In genomic region chr1:6280761-6281451, GRCh38 we compare ENCODE assay signal across 12 cellular contexts. TPM values are rescaled to one million over a fixed set of nuclear protein-coding genes. Genes with fewer than 3 reads are reported as not detected.
DNase-seq lines count a peak whose midpoint lies in the region; ATAC-seq and TF ChIP-seq lines count a peak whose summit lies in the region.
"Had no signal": no experiment of that assay in that cellular context is flagged by ENCODE, and none has a peak within 500 bp of the region (broad histone marks: within the 10 kb centered on the region; RNA-seq: fewer than 3 reads in every experiment).

No MANE protein-coding gene starts in this region.

- peaks cover 1% of the 10 kb centered on the region for H3K79me1 ChIP-seq in mesenchymal stem cell (replicated peaks; ENCODE audit: low read length, poor library complexity, severe bottlenecking)

- no peak overlapping the region for H2AFZ ChIP-seq in mesenchymal stem cell (ENCODE audit: low read depth, low read length)

- H3K9me3 Mint-ChIP-seq in endodermal cell = no peaks in the 10 kb centered on the region
- no peaks in the 10 kb centered on the region for H3K9me3 Mint-ChIP-seq in activated T-cell treated with anti-CD3 and anti-CD28 coated beads, Interleukin-2, amount 50 U/mL, for 4 hours

- H4K91ac ChIP-seq in mesenchymal stem cell (ENCODE audit: low read length) = no peak overlapping the region

- TF ChIP-seq CTCF in LNCAP (IDR thresholded peaks at IDR 0.05) (0 out of 2 replicates have a peak, but pooled peaks have one; percentile 18), endodermal cell (conservative IDR thresholded peaks at IDR 0.05) (peak; percentile 80)

- no peak overlapping the region for H3K4ac ChIP-seq in mesenchymal stem cell (ENCODE audit: low read depth in 1 of 2, low read length in 2 of 2)

- H3K27me3 ChIP-seq in endodermal cell (ENCODE audit: control insufficient read depth, insufficient read depth, low read length, poor library complexity, severe bottlenecking) (no peaks in the 10 kb centered on the region), mesenchymal stem cell (ENCODE audit: control insufficient read depth in 1 of 2, insufficient read depth in 1 of 2, low read length in 2 of 2) (no peaks in the 10 kb centered on the region)

- no peak overlapping the region for H3K4me2 ChIP-seq in mesenchymal stem cell (ENCODE audit: low read length, poor library complexity, severe bottlenecking)

- no peak overlapping the region for H2BK15ac ChIP-seq in mesenchymal stem cell (ENCODE audit: low read depth, poor library complexity, severe bottlenecking)

- H2BK12ac ChIP-seq in mesenchymal stem cell (ENCODE audit: low read length in 2 of 2) = no peak overlapping the region

- no peak overlapping the region for H3K27ac Mint-ChIP-seq in endodermal cell

- no peaks in the 10 kb centered on the region for H3K9me3 ChIP-seq in endodermal cell (ENCODE audit: control insufficient read depth, low read length)
- no peaks in the 10 kb centered on the region for H3K9me3 ChIP-seq in mesenchymal stem cell (ENCODE audit: control insufficient read depth, low read length)

- H3K14ac ChIP-seq in mesenchymal stem cell (ENCODE audit: low read length in 2 of 2) = no peak overlapping the region

- H3K4me1 Mint-ChIP-seq in endodermal cell = peaks cover 7% of the 10 kb centered on the region
- no peaks in the 10 kb centered on the region for H3K4me1 Mint-ChIP-seq in activated T-cell treated with anti-CD3 and anti-CD28 coated beads, Interleukin-2, amount 50 U/mL, for 4 hours (ENCODE audit: low read depth)

- no peak overlapping the region for H3K4me3 ChIP-seq in endodermal cell (ENCODE audit: low read length)
- no peak overlapping the region for H3K4me3 ChIP-seq in mesenchymal stem cell (ENCODE audit: insufficient read depth in 1 of 2, low read depth in 1 of 2, low read length in 2 of 2)

- no peak overlapping the region for H2BK5ac ChIP-seq in mesenchymal stem cell (ENCODE audit: low read depth, low read length, poor library complexity, severe bottlenecking)

- H3K4me1 ChIP-seq in endodermal cell (ENCODE audit: control insufficient read depth, insufficient read depth, low read length) (no peaks in the 10 kb centered on the region), mesenchymal stem cell (ENCODE audit: control insufficient read depth, insufficient read depth, low read depth, low read length) (peaks cover 13% of the 10 kb centered on the region)

- H2BK120ac ChIP-seq in mesenchymal stem cell (ENCODE audit: low read depth, low read length) = no peak overlapping the region

- H3K36me3 ChIP-seq in endodermal cell (ENCODE audit: control insufficient read depth, insufficient read depth, low read length) (no peaks in the 10 kb centered on the region), mesenchymal stem cell (ENCODE audit: control insufficient read depth in 1 of 2, insufficient read depth in 2 of 2, low read depth in 1 of 2, low read length in 2 of 2) (peaks cover 0 to 53% of the 10 kb centered on the region in 2 experiments)

- H3K36me3 Mint-ChIP-seq in endodermal cell (ENCODE audit: low read depth) = no peaks in the 10 kb centered on the region
- no peaks in the 10 kb centered on the region for H3K36me3 Mint-ChIP-seq in activated T-cell treated with anti-CD3 and anti-CD28 coated beads, Interleukin-2, amount 50 U/mL, for 4 hours (ENCODE audit: insufficient read depth)

- no peak overlapping the region for H3K23ac ChIP-seq in mesenchymal stem cell (ENCODE audit: low read length in 2 of 2)

- DNase-seq in AG08396 (ENCODE audit: low spot score) = peak; percentile 61
- peak; percentile 91 for DNase-seq in endodermal cell
- DNase-seq in mesenchymal stem cell = peak; percentile 40
- no peak for DNase-seq in germinal center (ENCODE audit: low spot score)
- no peak for DNase-seq in activated T-cell treated with anti-CD3 and anti-CD28 coated beads, Interleukin-2, amount 50 U/mL, for 4 hours
- DNase-seq: DMS153; effector memory CD4-positive, alpha-beta T cell; NCI-H1105 treated with DMSO at 0.1 percent for 48 hours had no signal

- H3K27me3 Mint-ChIP-seq in endodermal cell (ENCODE audit: insufficient read depth) = no peaks in the 10 kb centered on the region
- H3K27me3 Mint-ChIP-seq in activated T-cell treated with anti-CD3 and anti-CD28 coated beads, Interleukin-2, amount 50 U/mL, for 4 hours (ENCODE audit: low read depth) = no peaks in the 10 kb centered on the region

- no peak overlapping the region for H3K27ac ChIP-seq in endodermal cell (ENCODE audit: low read depth, low read length)
- H3K27ac ChIP-seq in mesenchymal stem cell (ENCODE audit: low read length, poor library complexity, severe bottlenecking) = no peak overlapping the region

- H3K4me3 Mint-ChIP-seq in endodermal cell = no peak overlapping the region
- no peak overlapping the region for H3K4me3 Mint-ChIP-seq in activated T-cell treated with anti-CD3 and anti-CD28 coated beads, Interleukin-2, amount 50 U/mL, for 4 hours

- ATAC-seq in HG02610 (IDR thresholded peaks at IDR 0.05; ENCODE audit: unreplicated experiment) (no peak), HG03139 (IDR thresholded peaks at IDR 0.05; ENCODE audit: unreplicated experiment) (no peak)
- ATAC-seq in activated T-cell treated with anti-CD3 and anti-CD28 coated beads, Interleukin-2, amount 50 U/mL, for 4 hours = no peak

- H4K8ac ChIP-seq in mesenchymal stem cell (ENCODE audit: low read length) = no peak overlapping the region

- 83 to 88% methylated on average over 31 to 33 of the region's 33 CpGs for WGBS in endodermal cell (ENCODE audit: insufficient coverage in 1 of 2, insufficient read length in 1 of 2), 2 experiments
- WGBS in mesenchymal stem cell = 81% methylated on average over 33 of the region's 33 CpGs

- H2AK5ac ChIP-seq in mesenchymal stem cell (ENCODE audit: low read length, severe bottlenecking) = no peak overlapping the region

- no peak overlapping the region for H3K9ac ChIP-seq in endodermal cell (ENCODE audit: extremely low read depth, low read length, poor library complexity, severe bottlenecking)
- no peak overlapping the region for H3K9ac ChIP-seq in mesenchymal stem cell (ENCODE audit: low read length)

- H3K18ac ChIP-seq in mesenchymal stem cell (ENCODE audit: low read depth in 1 of 2, low read length in 2 of 2) = no peak overlapping the region

RNA-seq across cellular contexts. Expression of gene GPR153, which starts 20.0 kb away (rescaled TPM):
- 1 to 10 TPM; 2.4 to 2.8 TPM for total RNA-seq in endodermal cell
- polyA plus RNA-seq in endodermal cell (2013, experiment 1 of 2) = 25.3 TPM
- polyA plus RNA-seq in endodermal cell (2013, experiment 2 of 2) = 23.1 TPM
- polyA plus RNA-seq in mesenchymal stem cell (2013, experiment 1 of 2) = 4.9 TPM
- polyA plus RNA-seq in mesenchymal stem cell (2013, experiment 2 of 2) = 5.1 TPM
- under 1 TPM; 0.50 to 0.52 (median 0.51) TPM for total RNA-seq in activated T-cell treated with anti-CD3 and anti-CD28 coated beads, Interleukin-2, amount 50 U/mL, for 4 hours

RNA-seq across cellular contexts. Expression of gene HES3, which starts 36.9 kb away (rescaled TPM):
- total RNA-seq in endodermal cell = 1 to 10 TPM in 1 of 2 donors, not detected in 1; 2.7 TPM
- 6.6 TPM for polyA plus RNA-seq in endodermal cell (2013, experiment 1 of 2)
- 2.8 TPM for polyA plus RNA-seq in endodermal cell (2013, experiment 2 of 2)
- polyA plus RNA-seq in mesenchymal stem cell (2013, experiment 1 of 2) = not detected
- polyA plus RNA-seq in mesenchymal stem cell (2013, experiment 2 of 2) = not detected
- not detected for total RNA-seq in activated T-cell treated with anti-CD3 and anti-CD28 coated beads, Interleukin-2, amount 50 U/mL, for 4 hours
- total RNA-seq: mononuclear cell had no signal

RNA-seq across cellular contexts. Expression of gene ICMT, which starts 45.1 kb away (rescaled TPM):
- total RNA-seq in endodermal cell = 10 to 100 TPM; 75.9 to 80.3 TPM
- polyA plus RNA-seq in endodermal cell (2013, experiment 1 of 2) = 54.4 TPM
- polyA plus RNA-seq in endodermal cell (2013, experiment 2 of 2) = 52.1 TPM
- polyA plus RNA-seq in mesenchymal stem cell (2013, experiment 1 of 2) = 52.7 TPM
- polyA plus RNA-seq in mesenchymal stem cell (2013, experiment 2 of 2) = 52.5 TPM
- 10 to 100 TPM; 54.1 to 64.8 (median 58.3) TPM for total RNA-seq in activated T-cell treated with anti-CD3 and anti-CD28 coated beads, Interleukin-2, amount 50 U/mL, for 4 hours

Comparison
In these comparisons a context has a peak if more than half of its experiments do, and no peak if none do; other contexts are left out.
1. DNase-seq: peak in AG08396 (single experiment), endodermal cell (single experiment) and mesenchymal stem cell (single experiment); none in germinal center (single experiment) and activated T-cell treated with anti-CD3 and anti-CD28 coated beads, Interleukin-2, amount 50 U/mL, for 4 hours (single experiment).